27 cellular contexts compared by ENCODE assay signal in the genomic region with DNA sequence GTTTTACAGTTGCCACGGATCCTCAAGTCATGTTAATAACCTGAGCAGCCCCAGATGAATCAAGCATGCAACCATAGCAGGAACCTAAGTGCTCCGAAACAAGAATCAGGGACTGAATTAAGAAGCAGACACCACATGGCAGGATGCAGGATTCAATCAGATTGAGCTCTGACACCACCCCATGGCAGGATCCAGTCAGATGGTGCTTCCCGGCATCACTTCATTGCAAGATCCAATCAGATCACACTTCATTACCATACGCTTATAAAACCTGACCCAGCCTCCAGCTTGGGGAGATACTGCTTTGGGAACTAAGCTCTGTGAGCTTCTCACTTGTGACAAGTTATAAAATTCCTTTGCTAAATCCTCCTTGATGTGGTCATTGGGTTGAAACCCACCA. TPM values are rescaled to one million over a fixed set of nuclear protein-coding genes. Genes with fewer than 3 reads are reported as not detected.
"Had no signal": no experiment of that assay in that cellular context is flagged by ENCODE, and none has a peak within 500 bp of the region (broad histone marks: within the 10 kb centered on the region; RNA-seq: fewer than 3 reads in every experiment).

No MANE protein-coding gene starts in this region.

- H3K27ac ChIP-seq: brain microvascular endothelial cell, gastrocnemius medialis, ovary, skin epidermis, testis, transverse colon had no signal

- H3K27me3 ChIP-seq: brain microvascular endothelial cell, gastrocnemius medialis, ovary, testis, transverse colon had no signal

- H3K4me1 ChIP-seq: testis, transverse colon had no signal

- H3K36me3 ChIP-seq: brain microvascular endothelial cell, gastrocnemius medialis, ovary, transverse colon had no signal

- DNase-seq: activated CD4-positive, alpha-beta T cell treated with anti-CD3 and anti-CD28 coated beads for 4 hours; activated CD4-positive, alpha-beta T cell treated with anti-CD3 and anti-CD28 coated beads, Interleukin-2, amount 50 U/mL, for 4 hours; activated gamma-delta T cell; activated naive CD4-positive, alpha-beta T cell treated with anti-CD3 and anti-CD28 coated beads, Interleukin-2, amount 10 ng/mL, durations not matched to agents 7 days and 5 days; activated naive CD8-positive, alpha-beta T cell treated with anti-CD3 and anti-CD28 coated beads, Interleukin-2, amount 10 ng/mL, durations not matched to agents 7 days and 5 days; activated T-cell treated with anti-CD3 and anti-CD28 coated beads for 4 hours; brain microvascular endothelial cell; caudate nucleus; cortex of kidney; effector memory CD8-positive, alpha-beta T cell; erythroblast; gastrocnemius medialis; glutamatergic neuron; left colon; mammary epithelial cell; naive B cell; ovary; retina; stimulated activated CD4-positive, alpha-beta T cell treated with anti-CD3 and anti-CD28 coated beads, Interleukin-12 subunit alpha, Interleukin-12 subunit beta, amount 100 ng/mL, for 4 hours; stimulated activated CD4-positive, alpha-beta T cell treated with anti-CD3 and anti-CD28 coated beads, Interleukin-4, amount 100 ng/mL, for 1 hour; stimulated activated naive CD8-positive, alpha-beta T cell treated with anti-CD3 and anti-CD28 coated beads, Interleukin-15, Interleukin-2, amounts not matched to agents 100 U/mL and 50 U/mL, for 24 hours; testis; transverse colon had no signal

- H3K4me3 ChIP-seq: gastrocnemius medialis, ovary, skin epidermis, testis, transverse colon had no signal

- FAIRE-seq: astrocyte, keratinocyte had no signal

- ATAC-seq: effector memory CD8-positive, alpha-beta T cell; gastrocnemius medialis; left colon; sciatic nerve; stimulated activated naive CD8-positive, alpha-beta T cell treated with anti-CD3 and anti-CD28 coated beads, Interleukin-15, Interleukin-2, amounts not matched to agents 100 U/mL and 50 U/mL, for 24 hours had no signal

- H3K9me3 ChIP-seq: gastrocnemius medialis, ovary, testis, transverse colon had no signal

RNA-seq across cellular contexts. Expression of a gene that starts 55.3 kb away (rescaled TPM):
- total RNA-seq: mammary epithelial cell had no signal
